1 cellular context compared by ENCODE assay signal in the genomic region with DNA sequence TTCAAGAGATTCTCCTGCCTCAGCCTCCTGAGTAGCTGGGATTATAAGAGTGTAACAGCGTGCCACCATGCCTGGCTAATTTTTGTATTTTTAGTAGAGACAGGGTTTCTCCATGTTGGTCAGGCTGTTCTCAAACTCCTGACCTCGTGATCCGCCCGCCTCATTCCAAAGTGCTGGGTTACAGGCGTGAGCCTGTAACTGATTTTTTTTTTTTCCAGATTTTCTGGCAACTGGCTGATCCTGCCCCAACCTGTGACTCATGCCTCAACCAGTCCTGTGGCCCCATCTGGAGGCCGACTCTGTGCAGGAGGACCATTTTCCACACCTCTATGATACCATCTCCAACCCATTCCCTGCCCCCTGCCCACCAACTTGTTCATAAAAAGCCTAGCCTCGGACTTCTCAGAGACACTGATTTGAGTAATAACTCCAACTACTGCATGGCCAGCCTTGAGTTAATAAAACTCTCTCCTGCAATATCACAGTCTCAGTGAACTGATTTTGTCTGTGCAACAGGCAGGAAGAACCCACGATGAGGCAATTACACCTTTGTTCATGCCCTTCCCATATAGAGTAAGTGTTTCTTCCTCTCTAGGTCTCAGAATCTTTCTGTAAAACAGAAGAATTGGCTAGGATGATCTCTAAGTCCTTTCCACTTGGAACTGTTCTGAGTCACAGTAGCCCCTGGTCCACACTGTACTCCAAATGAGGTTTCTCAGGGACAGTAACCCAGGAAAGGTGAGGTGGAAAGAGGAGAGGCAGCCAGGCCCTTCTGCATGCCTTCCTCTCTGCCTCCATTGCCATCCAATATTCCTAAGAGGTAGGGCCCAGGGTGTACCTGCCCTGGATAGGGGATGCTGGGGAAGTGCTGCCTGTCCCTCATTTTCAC.
TF ChIP-seq lines count a peak whose summit lies in the region.

No MANE protein-coding gene starts in this region.

TF ChIP-seq in GM12878, 131 proteins besides CTCF, POLR2A, EP300 and RAD21 (continued from another document):
- TF ChIP-seq KLF5 (IDR thresholded peaks at IDR 0.05; ENCODE audit: partially characterized antibody) (no peak), ZNF274 (IDR thresholded peaks at IDR 0.05; ENCODE audit: insufficient read depth, insufficient read length) (no peak), MTA2 (IDR thresholded peaks at IDR 0.05; ENCODE audit: low read depth) (no peak), HDGF (IDR thresholded peaks at IDR 0.05) (no peak), YBX1 (IDR thresholded peaks at IDR 0.05) (no peak), SP1 (IDR thresholded peaks at IDR 0.05; ENCODE audit: low read depth, low read length) (no peak), ZNF24 (IDR thresholded peaks at IDR 0.05) (no peak), TCF12 (IDR thresholded peaks at IDR 0.05; ENCODE audit: low read depth, low read length) (no peak)
- TF ChIP-seq, protein P1, sequence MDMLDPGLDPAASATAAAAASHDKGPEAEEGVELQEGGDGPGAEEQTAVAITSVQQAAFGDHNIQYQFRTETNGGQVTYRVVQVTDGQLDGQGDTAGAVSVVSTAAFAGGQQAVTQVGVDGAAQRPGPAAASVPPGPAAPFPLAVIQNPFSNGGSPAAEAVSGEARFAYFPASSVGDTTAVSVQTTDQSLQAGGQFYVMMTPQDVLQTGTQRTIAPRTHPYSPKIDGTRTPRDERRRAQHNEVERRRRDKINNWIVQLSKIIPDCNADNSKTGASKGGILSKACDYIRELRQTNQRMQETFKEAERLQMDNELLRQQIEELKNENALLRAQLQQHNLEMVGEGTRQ (IDR thresholded peaks at IDR 0.05; ENCODE audit: borderline replicate concordance, low read depth, low read length) = no peak
- TF ChIP-seq, protein P2, sequence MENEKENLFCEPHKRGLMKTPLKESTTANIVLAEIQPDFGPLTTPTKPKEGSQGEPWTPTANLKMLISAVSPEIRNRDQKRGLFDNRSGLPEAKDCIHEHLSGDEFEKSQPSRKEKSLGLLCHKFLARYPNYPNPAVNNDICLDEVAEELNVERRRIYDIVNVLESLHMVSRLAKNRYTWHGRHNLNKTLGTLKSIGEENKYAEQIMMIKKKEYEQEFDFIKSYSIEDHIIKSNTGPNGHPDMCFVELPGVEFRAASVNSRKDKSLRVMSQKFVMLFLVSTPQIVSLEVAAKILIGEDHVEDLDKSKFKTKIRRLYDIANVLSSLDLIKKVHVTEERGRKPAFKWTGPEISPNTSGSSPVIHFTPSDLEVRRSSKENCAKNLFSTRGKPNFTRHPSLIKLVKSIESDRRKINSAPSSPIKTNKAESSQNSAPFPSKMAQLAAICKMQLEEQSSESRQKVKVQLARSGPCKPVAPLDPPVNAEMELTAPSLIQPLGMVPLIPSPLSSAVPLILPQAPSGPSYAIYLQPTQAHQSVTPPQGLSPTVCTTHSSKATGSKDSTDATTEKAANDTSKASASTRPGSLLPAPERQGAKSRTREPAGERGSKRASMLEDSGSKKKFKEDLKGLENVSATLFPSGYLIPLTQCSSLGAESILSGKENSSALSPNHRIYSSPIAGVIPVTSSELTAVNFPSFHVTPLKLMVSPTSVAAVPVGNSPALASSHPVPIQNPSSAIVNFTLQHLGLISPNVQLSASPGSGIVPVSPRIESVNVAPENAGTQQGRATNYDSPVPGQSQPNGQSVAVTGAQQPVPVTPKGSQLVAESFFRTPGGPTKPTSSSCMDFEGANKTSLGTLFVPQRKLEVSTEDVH (IDR thresholded peaks at IDR 0.05; ENCODE audit: low read depth, partially characterized antibody) = no peak
